ENCODE assay signal across 12 cellular contexts in the genomic region with DNA sequence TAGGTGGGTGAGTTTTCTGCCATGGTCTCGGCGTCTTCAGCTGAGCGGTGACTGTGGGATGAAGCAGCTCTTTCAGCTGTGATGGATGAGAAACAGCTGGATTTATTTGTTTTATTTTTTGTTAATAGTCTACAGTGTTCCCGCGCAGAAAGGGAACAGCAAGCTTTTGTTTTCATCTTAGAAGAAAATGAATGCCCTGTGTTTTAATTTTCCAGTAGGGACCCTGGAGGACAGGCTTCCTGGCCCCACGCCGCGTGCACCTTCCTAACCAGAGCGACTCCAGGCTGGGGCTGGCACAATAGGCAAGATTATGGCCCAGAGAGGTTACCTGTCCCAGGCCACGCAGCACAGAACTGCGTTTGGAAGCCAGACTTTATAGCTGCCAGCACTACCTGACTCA. TPM values are rescaled to one million over a fixed set of nuclear protein-coding genes. Genes with fewer than 3 reads are reported as not detected.
"Had no signal": no experiment of that assay in that cellular context is flagged by ENCODE, and none has a peak within 500 bp of the region (broad histone marks: within the 10 kb centered on the region; RNA-seq: fewer than 3 reads in every experiment).

No MANE protein-coding gene starts in this region.

- H3K27ac ChIP-seq: breast epithelium, thyroid gland, uterus had no signal

- H3K4me3 ChIP-seq: breast epithelium, gastroesophageal sphincter, lung, stomach, thyroid gland, uterus had no signal

- ATAC-seq: gastroesophageal sphincter; natural killer cell treated with Interleukin-12 subunit alpha and Interleukin-12 subunit beta and Interleukin-15 and Interleukin-18, amount 100 ng/mL, for 72 hours had no signal

- DNase-seq: activated CD4-positive, alpha-beta memory T cell treated with anti-CD3 and anti-CD28 coated beads, Interleukin-2, amount 10 ng/mL, durations not matched to agents 7 days and 5 days; activated gamma-delta T cell; activated T-cell treated with anti-CD3 and anti-CD28 coated beads, Interleukin-2, amount 50 U/mL, for 48 hours; occipital lobe; stimulated activated CD4-positive, alpha-beta T cell treated with anti-CD3 and anti-CD28 coated beads, Interleukin-4, amount 100 ng/mL, for 4 hours; stomach; thyroid gland; uterus had no signal

- H3K9me3 ChIP-seq: breast epithelium, gastroesophageal sphincter, stomach, thyroid gland, uterus had no signal

- H3K4me1 ChIP-seq: breast epithelium, thyroid gland, uterus had no signal

- H3K36me3 ChIP-seq: breast epithelium, uterus had no signal

- H3K27me3 ChIP-seq: breast epithelium, gastroesophageal sphincter, stomach, thyroid gland, uterus had no signal

RNA-seq across cellular contexts. Expression of a gene that starts 57.7 kb away (rescaled TPM):
- total RNA-seq: natural killer cell treated with Interleukin-12 subunit alpha and Interleukin-12 subunit beta and Interleukin-15 and Interleukin-18, amount 100 ng/mL, for 72 hours had no signal
